26 cellular contexts compared by ENCODE assay signal in the genomic region with DNA sequence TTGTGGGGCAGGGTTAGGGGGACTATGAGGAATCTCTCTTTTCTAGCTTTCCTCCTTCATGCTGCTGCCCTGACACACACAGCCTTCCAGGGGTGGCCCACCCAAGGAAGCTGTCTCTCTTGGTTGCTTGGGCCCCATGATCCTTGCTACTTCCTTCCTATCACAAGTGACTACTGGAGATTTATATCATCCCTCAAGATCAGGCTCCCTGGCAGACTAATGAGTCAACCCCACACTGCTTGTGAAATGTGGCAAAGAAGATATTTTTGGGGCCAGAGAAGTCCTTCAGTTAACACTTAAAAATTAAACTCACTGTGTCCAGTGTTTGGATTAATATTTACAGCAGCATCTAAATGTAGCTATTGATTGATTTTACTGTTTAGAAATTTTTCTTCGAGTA. TPM values are rescaled to one million over a fixed set of nuclear protein-coding genes. Genes with fewer than 3 reads are reported as not detected.
"Had no signal": no experiment of that assay in that cellular context is flagged by ENCODE, and none has a peak within 500 bp of the region (broad histone marks: within the 10 kb centered on the region; RNA-seq: fewer than 3 reads in every experiment).

No MANE protein-coding gene starts in this region.

- DNase-seq: activated CD4-positive, alpha-beta T cell treated with anti-CD3 and anti-CD28 coated beads for 4 hours; activated CD8-positive, alpha-beta T cell treated with anti-CD3 and anti-CD28 coated beads for 36 hours; activated effector memory CD4-positive, alpha-beta T cell treated with Interleukin-2 at 50 U/mL for 16 hours; activated naive CD4-positive, alpha-beta T cell treated with anti-CD3 and anti-CD28 coated beads, Interleukin-2, amount 50 U/mL, for 16 hours; activated T-cell treated with anti-CD3 and anti-CD28 coated beads, Interleukin-2, amount 50 U/mL, for 4 hours; central memory CD4-positive, alpha-beta T cell; cortex of kidney; effector CD8-positive, alpha-beta T cell; gastrocnemius medialis; heart right ventricle; left colon; midbrain; psoas muscle; right lobe of liver; stomach; testis had no signal

- FAIRE-seq: islet of Langerhans, TTC549 had no signal

- H3K27me3 ChIP-seq: gastrocnemius medialis, heart right ventricle, right lobe of liver, stomach, testis had no signal

- H3K4me3 Mint-ChIP-seq: activated CD8-positive, alpha-beta T cell treated with anti-CD3 and anti-CD28 coated beads for 36 hours; activated T-cell treated with anti-CD3 and anti-CD28 coated beads, Interleukin-2, amount 50 U/mL, for 4 hours; WTC11 had no signal

- ATAC-seq: activated CD8-positive, alpha-beta T cell treated with anti-CD3 and anti-CD28 coated beads for 36 hours; activated T-cell treated with anti-CD3 and anti-CD28 coated beads, Interleukin-2, amount 50 U/mL, for 4 hours; gastrocnemius medialis; heart right ventricle; left colon; psoas muscle; right lobe of liver; WTC11 had no signal

- H3K4me1 ChIP-seq: gastrocnemius medialis, heart right ventricle, psoas muscle, right lobe of liver, stomach, testis had no signal

- H3K4me3 ChIP-seq: gastrocnemius medialis, heart right ventricle, lung, psoas muscle, right lobe of liver, stomach, testis had no signal

- H3K9me3 ChIP-seq: right lobe of liver, testis had no signal

- H3K4me1 Mint-ChIP-seq: WTC11 had no signal

- H3K27ac ChIP-seq: gastrocnemius medialis, heart right ventricle, psoas muscle, right lobe of liver, stomach, testis had no signal

- H3K36me3 ChIP-seq: gastrocnemius medialis, heart right ventricle, right lobe of liver, stomach had no signal

- H3K27ac Mint-ChIP-seq: activated CD8-positive, alpha-beta T cell treated with anti-CD3 and anti-CD28 coated beads for 36 hours; WTC11 had no signal

RNA-seq across cellular contexts. Expression of a gene that starts 1.5 kb away (rescaled TPM):
- total RNA-seq: activated CD8-positive, alpha-beta T cell treated with anti-CD3 and anti-CD28 coated beads for 36 hours; activated T-cell treated with anti-CD3 and anti-CD28 coated beads, Interleukin-2, amount 50 U/mL, for 4 hours; gastrocnemius medialis; left colon; lung; myocyte; osteoblast; psoas muscle; right lobe of liver; stomach; T-helper 2 cell treated with Interferon-gamma antibody and Interleukin-4, amounts not matched to agents 100 ng/mL and 5 ng/mL, for 36 hours; ureter; WTC11 had no signal
- polyA plus RNA-seq: adipose tissue, heart right ventricle, lung, neural cell, psoas muscle, stomach had no signal

RNA-seq across cellular contexts. Expression of a gene that starts 18.5 kb away (rescaled TPM):
- total RNA-seq: activated CD8-positive, alpha-beta T cell treated with anti-CD3 and anti-CD28 coated beads for 36 hours; activated T-cell treated with anti-CD3 and anti-CD28 coated beads, Interleukin-2, amount 50 U/mL, for 4 hours; gastrocnemius medialis; heart right ventricle; left colon; lung; myocyte; osteoblast; psoas muscle; right lobe of liver; stomach; T-helper 2 cell treated with Interferon-gamma antibody and Interleukin-4, amounts not matched to agents 100 ng/mL and 5 ng/mL, for 36 hours; ureter; WTC11 had no signal
- polyA plus RNA-seq: adipose tissue, heart right ventricle, lung, neural cell, psoas muscle, stomach had no signal

RNA-seq across cellular contexts. Expression of a gene that starts 37.4 kb away (rescaled TPM):
- total RNA-seq: activated CD8-positive, alpha-beta T cell treated with anti-CD3 and anti-CD28 coated beads for 36 hours; activated T-cell treated with anti-CD3 and anti-CD28 coated beads, Interleukin-2, amount 50 U/mL, for 4 hours; gastrocnemius medialis; heart right ventricle; left colon; lung; myocyte; osteoblast; psoas muscle; right lobe of liver; stomach; T-helper 2 cell treated with Interferon-gamma antibody and Interleukin-4, amounts not matched to agents 100 ng/mL and 5 ng/mL, for 36 hours; ureter; WTC11 had no signal
- polyA plus RNA-seq: adipose tissue, heart right ventricle, lung, neural cell, psoas muscle, stomach had no signal
